19 cellular contexts compared by ENCODE assay signal in genomic region chr3:171129827-171130226, GRCh38.
A peak's percentile ranks its signal among the peaks of the same experiment; 100 is the strongest.
DNase-seq lines count a peak whose midpoint lies in the region; ATAC-seq, FAIRE-seq and TF ChIP-seq lines count a peak whose summit lies in the region.
"Had no signal": no experiment of that assay in that cellular context is flagged by ENCODE, and none has a peak within 500 bp of the region (broad histone marks: within the 10 kb centered on the region; RNA-seq: fewer than 3 reads in every experiment).

No MANE protein-coding gene starts in this region.

- peak overlapping the region; percentile 40 for H3K27ac Mint-ChIP-seq in HFFc6
- H3K27ac Mint-ChIP-seq in activated naive CD8-positive, alpha-beta T cell treated with anti-CD3 and anti-CD28 coated beads, Interleukin-2, amount 50 U/mL, for 24 hours, result no peak overlapping the region
- H3K27ac Mint-ChIP-seq: activated naive CD8-positive, alpha-beta T cell; T-helper 2 cell treated with Interferon-gamma antibody and Interleukin-4, amounts not matched to agents 5 μg/mL and 100 μg/mL, for 36 hours had no signal

- no peaks in the 10 kb centered on the region for H4K20me1 ChIP-seq in hepatocyte (ENCODE audit: insufficient read depth, poor library complexity, severe bottlenecking)

- FAIRE-seq in GM12892 (lab: Jason Lieb, UNC), result no peak
- FAIRE-seq: colon had no signal

- H3K4me2 ChIP-seq in hepatocyte, result peak overlapping the region; percentile 31

- H3K4me1 ChIP-seq in hepatocyte (ENCODE audit: insufficient read depth), result peaks cover 11% of the 10 kb centered on the region
- H3K4me1 ChIP-seq: right atrium auricular region, transverse colon had no signal

- H2AFZ ChIP-seq in hepatocyte, result no peak overlapping the region

- 54% methylated on average over 2 of the region's 2 CpGs for WGBS in hepatocyte (ENCODE audit: low lambda C conversion rate, missing lambda C conversion rate)

- no peaks in the 10 kb centered on the region for H3K27me3 ChIP-seq in hepatocyte
- H3K27me3 ChIP-seq: right atrium auricular region, transverse colon had no signal

- H3K36me3 ChIP-seq in hepatocyte (replicated peaks; ENCODE audit: insufficient read depth, low read depth), result no peaks in the 10 kb centered on the region

- H3K9me3 Mint-ChIP-seq in HFFc6, result no peaks in the 10 kb centered on the region
- H3K9me3 Mint-ChIP-seq in activated naive CD8-positive, alpha-beta T cell treated with anti-CD3 and anti-CD28 coated beads, Interleukin-2, amount 50 U/mL, for 24 hours, result no peaks in the 10 kb centered on the region
- H3K9me3 Mint-ChIP-seq: T-helper 2 cell treated with Interferon-gamma antibody and Interleukin-4, amounts not matched to agents 5 μg/mL and 100 μg/mL, for 36 hours had no signal

- peaks cover 1% of the 10 kb centered on the region; the same call in 1 of the 2 replicates for H3K27me3 Mint-ChIP-seq in HFFc6 (ENCODE audit: insufficient read depth)
- no peaks in the 10 kb centered on the region for H3K27me3 Mint-ChIP-seq in activated naive CD8-positive, alpha-beta T cell treated with anti-CD3 and anti-CD28 coated beads, Interleukin-2, amount 50 U/mL, for 24 hours
- H3K27me3 Mint-ChIP-seq: activated naive CD8-positive, alpha-beta T cell had no signal

- H3K4me3 Mint-ChIP-seq in HFFc6, result peak overlapping the region; percentile 29
- H3K4me3 Mint-ChIP-seq in activated naive CD8-positive, alpha-beta T cell treated with anti-CD3 and anti-CD28 coated beads, Interleukin-2, amount 50 U/mL, for 24 hours, result no peak overlapping the region
- H3K4me3 Mint-ChIP-seq: activated naive CD8-positive, alpha-beta T cell; T-helper 2 cell treated with Interferon-gamma antibody and Interleukin-4, amounts not matched to agents 5 μg/mL and 100 μg/mL, for 36 hours had no signal

- TF ChIP-seq POLR2A in GM12892 (IDR thresholded peaks at IDR 0.05; ENCODE audit: low read depth, low read length), result no peak

- H3K9me3 ChIP-seq in hepatocyte (ENCODE audit: low read depth), result no peaks in the 10 kb centered on the region
- H3K9me3 ChIP-seq: right atrium auricular region, transverse colon had no signal

- H3K9me2 ChIP-seq in hepatocyte (replicated peaks; ENCODE audit: insufficient read depth), result no peaks in the 10 kb centered on the region

- H3K79me2 ChIP-seq in hepatocyte, result no peaks in the 10 kb centered on the region

- ATAC-seq in activated naive CD8-positive, alpha-beta T cell treated with anti-CD3 and anti-CD28 coated beads, Interleukin-2, amount 50 U/mL, for 24 hours, result no peak
- ATAC-seq: left lobe of liver, Right ventricle myocardium inferior had no signal

- H3K4me3 ChIP-seq in hepatocyte, result no peak overlapping the region
- H3K4me3 ChIP-seq: right atrium auricular region, transverse colon had no signal

- peak overlapping the region; percentile 5 for H3K27ac ChIP-seq in hepatocyte
- H3K27ac ChIP-seq: right atrium auricular region, transverse colon had no signal

- DNase-seq in AG08395 (ENCODE audit: low spot score) (peak; percentile 43), HFFc6 (peak; percentile 35), astrocyte of the hippocampus (ENCODE audit: low read depth, low spot score) (peak; percentile 10), hepatocyte (ENCODE audit: low spot score) (no peak), posterior cingulate gyrus (no peak), cerebellar nuclear complex (lab: John Stamatoyannopoulos, UW) (no peak), GM12892 (ENCODE audit: insufficient read length) (no peak)
- DNase-seq in activated naive CD8-positive, alpha-beta T cell treated with anti-CD3 and anti-CD28 coated beads, Interleukin-2, amount 50 U/mL, for 24 hours, result no peak
- DNase-seq: activated CD4-positive, alpha-beta T cell treated with anti-CD3 and anti-CD28 coated beads for 4 hours; MM.1S; NCI-H2081; NCI-H82; transverse colon had no signal

- peaks cover 61% of the 10 kb centered on the region for H3K4me1 Mint-ChIP-seq in HFFc6 (ENCODE audit: low read depth)
- H3K4me1 Mint-ChIP-seq in activated naive CD8-positive, alpha-beta T cell treated with anti-CD3 and anti-CD28 coated beads, Interleukin-2, amount 50 U/mL, for 24 hours, result no peaks in the 10 kb centered on the region

- intact Hi-C loops in posterior cingulate gyrus (cut with DNase I), result no loop called here

- peaks cover 25% of the 10 kb centered on the region for H3K36me3 Mint-ChIP-seq in HFFc6 (ENCODE audit: low read depth)
- peaks cover 24% of the 10 kb centered on the region for H3K36me3 Mint-ChIP-seq in activated naive CD8-positive, alpha-beta T cell treated with anti-CD3 and anti-CD28 coated beads, Interleukin-2, amount 50 U/mL, for 24 hours (ENCODE audit: low read depth)

- TF ChIP-seq CTCF in HFFc6 (IDR thresholded peaks at IDR 0.05) (0 out of 2 replicates have a peak, but pooled peaks have one; percentile 9), hepatocyte (IDR thresholded peaks at IDR 0.05; ENCODE audit: poor library complexity) (no peak)

Comparison
In these comparisons a context has a peak if more than half of its experiments do, and no peak if none do; other contexts are left out.
1. DNase-seq: peak in AG08395 (single experiment), HFFc6 (single experiment) and astrocyte of the hippocampus (single experiment); none in hepatocyte (single experiment), posterior cingulate gyrus (0 of 10), cerebellar nuclear complex (0 of 2), GM12892 (single experiment) and activated naive CD8-positive, alpha-beta T cell treated with anti-CD3 and anti-CD28 coated beads, Interleukin-2, amount 50 U/mL, for 24 hours (single experiment).